In the genomic region with DNA sequence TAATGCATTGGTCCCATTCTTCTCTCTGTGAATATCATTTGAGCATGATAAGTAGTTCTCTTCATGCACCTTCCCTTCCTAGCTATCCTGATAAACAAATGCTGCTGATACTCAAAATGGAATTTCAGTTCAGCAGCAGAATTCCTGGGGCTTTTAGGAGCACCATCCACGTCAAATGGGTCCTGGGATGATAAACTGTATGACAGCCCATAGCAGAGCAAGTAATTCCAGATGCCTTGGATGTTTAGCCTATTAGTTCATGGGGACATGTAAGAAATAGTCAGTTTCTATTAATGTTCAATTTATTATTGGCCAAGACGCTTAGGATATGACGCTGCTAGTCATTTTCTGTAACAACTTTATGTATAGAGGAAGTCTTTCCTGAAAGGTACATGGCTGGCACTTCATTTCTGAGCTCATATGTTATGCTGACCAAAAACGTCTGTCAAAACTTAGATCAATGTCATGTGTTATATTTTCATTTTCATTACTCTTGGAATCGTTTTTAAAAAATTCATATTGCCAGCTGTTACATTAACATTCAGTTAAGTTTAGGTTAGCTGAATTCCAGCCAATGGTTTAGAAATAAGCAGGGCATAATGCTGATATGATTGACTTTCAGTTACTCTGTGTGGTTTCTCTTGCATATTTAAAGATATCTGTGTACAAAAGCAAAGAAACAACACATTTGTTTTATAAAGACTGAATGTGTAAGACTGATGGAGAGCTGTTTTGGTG, we compare ENCODE assay signal across 13 cellular contexts.
DNase-seq lines count a peak whose midpoint lies in the region; ATAC-seq and TF ChIP-seq lines count a peak whose summit lies in the region.
"Had no signal": no experiment of that assay in that cellular context is flagged by ENCODE, and none has a peak within 500 bp of the region (broad histone marks: within the 10 kb centered on the region; RNA-seq: fewer than 3 reads in every experiment).

No MANE protein-coding gene starts in this region.

- TF ChIP-seq POLR2A in suprapubic skin (IDR thresholded peaks at IDR 0.05): no peak

- ATAC-seq in RWPE2 (ENCODE audit: low read depth) (peak; percentile 44; the same call in 2 of the 3 replicates), HG03045 (IDR thresholded peaks at IDR 0.05; ENCODE audit: unreplicated experiment) (no peak)
- ATAC-seq: activated T-cell treated with anti-CD3 and anti-CD28 coated beads, Interleukin-2, amount 50 U/mL, for 4 hours had no signal

- no peak overlapping the region for H3K4me3 ChIP-seq in RWPE2 (ENCODE audit: severe bottlenecking)
- H3K4me3 ChIP-seq in fibroblast of lung (replicated peaks in 1 of 4; ENCODE audit: control extremely low read depth in 1 of 4, insufficient read depth in 1 of 4, low read depth in 3 of 4, low read length in 4 of 4): peak overlapping the region in 1 of 4 experiments; percentile 9
- H3K4me3 ChIP-seq in muscle layer of duodenum (ENCODE audit: low read depth in 1 of 2, low read length in 2 of 2): no peak overlapping the region
- no peak overlapping the region for H3K4me3 ChIP-seq in suprapubic skin
- H3K4me3 ChIP-seq: BLaER1 had no signal

- no peaks in the 10 kb centered on the region for H4K20me1 ChIP-seq in fibroblast of lung (ENCODE audit: control insufficient read depth, extremely low read depth, insufficient read depth, low read length)
- H4K20me1 ChIP-seq: BLaER1 had no signal

- H3K27me3 ChIP-seq in RWPE2 (ENCODE audit: insufficient read depth, poor library complexity, severe bottlenecking): no peaks in the 10 kb centered on the region
- no peaks in the 10 kb centered on the region for H3K27me3 ChIP-seq in fibroblast of lung (ENCODE audit: control insufficient read depth, insufficient read depth, low read length)
- no peaks in the 10 kb centered on the region for H3K27me3 ChIP-seq in muscle layer of duodenum (ENCODE audit: low read depth, low read length)
- H3K27me3 ChIP-seq in suprapubic skin: no peaks in the 10 kb centered on the region
- H3K27me3 ChIP-seq: BLaER1 had no signal

- H3K4me2 ChIP-seq in fibroblast of lung (ENCODE audit: extremely low read depth, insufficient read depth, low read length): peak overlapping the region; percentile 72

- H3K4me1 ChIP-seq in RWPE2 (ENCODE audit: insufficient read depth, poor library complexity, severe bottlenecking) (peaks cover 4% of the 10 kb centered on the region), fibroblast of lung (ENCODE audit: control insufficient read depth, extremely low read depth, insufficient read depth, low read length) (peaks cover 12% of the 10 kb centered on the region), muscle layer of duodenum (ENCODE audit: control insufficient read depth in 1 of 2, insufficient read depth in 2 of 2, low read length in 2 of 2) (peaks cover 0 to 16% of the 10 kb centered on the region in 2 donors), suprapubic skin (peaks cover 16% of the 10 kb centered on the region)

- H3K9ac ChIP-seq in fibroblast of lung (ENCODE audit: insufficient read depth, low read length): no peak overlapping the region
- H3K9ac ChIP-seq: BLaER1 had no signal

- H3K9me3 ChIP-seq in RWPE2 (ENCODE audit: severe bottlenecking) (no peaks in the 10 kb centered on the region), fibroblast of lung (ENCODE audit: control insufficient read depth, insufficient read depth, low read depth, low read length) (no peaks in the 10 kb centered on the region), muscle layer of duodenum (ENCODE audit: control insufficient read depth in 1 of 2, low read length in 2 of 2) (no peaks in the 10 kb centered on the region), suprapubic skin (no peaks in the 10 kb centered on the region)

- H2AFZ ChIP-seq in fibroblast of lung (ENCODE audit: low read length): peak overlapping the region; percentile 16

- H3K79me2 ChIP-seq in fibroblast of lung (ENCODE audit: control insufficient read depth, insufficient read depth, low read length): no peaks in the 10 kb centered on the region

- TF ChIP-seq CTCF in RWPE2 (IDR thresholded peaks at IDR 0.05; ENCODE audit: poor library complexity, severe bottlenecking): no peak
- no peak for TF ChIP-seq CTCF in fibroblast of lung (conservative IDR thresholded peaks at IDR 0.05 in 1 of 2, IDR thresholded peaks at IDR 0.05 in 1 of 2; ENCODE audit: low read depth in 1 of 2, low read length in 2 of 2)
- TF ChIP-seq CTCF in suprapubic skin (IDR thresholded peaks at IDR 0.05): no peak

- DNase-seq in AG08395 (ENCODE audit: low spot score): peak; percentile 46
- no peak for DNase-seq in RWPE2 (ENCODE audit: low spot score)
- peak; percentile 70 to 92 for DNase-seq in fibroblast of lung (ENCODE audit: low read depth in 2 of 2)
- no peak for DNase-seq in GF-D8 (lab: John Stamatoyannopoulos, UW)
- no peak for DNase-seq in NCI-H2171 (lab: John Stamatoyannopoulos, UW)
- no peak for DNase-seq in suprapubic skin (ENCODE audit: low spot score in 2 of 2)
- DNase-seq: activated T-cell treated with anti-CD3 and anti-CD28 coated beads, Interleukin-2, amount 50 U/mL, for 4 hours; GDM1; GOT3; stimulated activated CD4-positive, alpha-beta T cell treated with anti-CD3 and anti-CD28 coated beads, Interleukin-15, amount 100 ng/mL, for 24 hours had no signal

- no peak for TF ChIP-seq EP300 in suprapubic skin (IDR thresholded peaks at IDR 0.05)

- H3K36me3 ChIP-seq in RWPE2 (ENCODE audit: low read depth) (no peaks in the 10 kb centered on the region), fibroblast of lung (ENCODE audit: control insufficient read depth, insufficient read depth, low read length) (no peaks in the 10 kb centered on the region), muscle layer of duodenum (ENCODE audit: control insufficient read depth in 1 of 2, insufficient read depth in 2 of 2, low read length in 2 of 2) (no peaks in the 10 kb centered on the region), suprapubic skin (no peaks in the 10 kb centered on the region)
- H3K36me3 ChIP-seq: BLaER1 had no signal

- H3K27ac ChIP-seq in RWPE2 (ENCODE audit: poor library complexity, severe bottlenecking) (no peak overlapping the region), fibroblast of lung (ENCODE audit: insufficient read depth, low read length) (peak overlapping the region; percentile 58), muscle layer of duodenum (ENCODE audit: low read length) (peak overlapping the region; percentile 27), suprapubic skin (no peak overlapping the region)
- H3K27ac ChIP-seq: BLaER1 had no signal

- 16% methylated on average over 5 of the region's 5 CpGs for WGBS in suprapubic skin

Comparison
In these comparisons a context has a peak if more than half of its experiments do, and no peak if none do; other contexts are left out.
1. DNase-seq: peak in AG08395 (single experiment) and fibroblast of lung (2 of 2); none in RWPE2 (single experiment), GF-D8 (single experiment), NCI-H2171 (single experiment) and suprapubic skin (0 of 2).
2. H3K27ac ChIP-seq: peak in fibroblast of lung (single experiment) and muscle layer of duodenum (single experiment); none in RWPE2 (single experiment) and suprapubic skin (single experiment).